In the genomic region with DNA sequence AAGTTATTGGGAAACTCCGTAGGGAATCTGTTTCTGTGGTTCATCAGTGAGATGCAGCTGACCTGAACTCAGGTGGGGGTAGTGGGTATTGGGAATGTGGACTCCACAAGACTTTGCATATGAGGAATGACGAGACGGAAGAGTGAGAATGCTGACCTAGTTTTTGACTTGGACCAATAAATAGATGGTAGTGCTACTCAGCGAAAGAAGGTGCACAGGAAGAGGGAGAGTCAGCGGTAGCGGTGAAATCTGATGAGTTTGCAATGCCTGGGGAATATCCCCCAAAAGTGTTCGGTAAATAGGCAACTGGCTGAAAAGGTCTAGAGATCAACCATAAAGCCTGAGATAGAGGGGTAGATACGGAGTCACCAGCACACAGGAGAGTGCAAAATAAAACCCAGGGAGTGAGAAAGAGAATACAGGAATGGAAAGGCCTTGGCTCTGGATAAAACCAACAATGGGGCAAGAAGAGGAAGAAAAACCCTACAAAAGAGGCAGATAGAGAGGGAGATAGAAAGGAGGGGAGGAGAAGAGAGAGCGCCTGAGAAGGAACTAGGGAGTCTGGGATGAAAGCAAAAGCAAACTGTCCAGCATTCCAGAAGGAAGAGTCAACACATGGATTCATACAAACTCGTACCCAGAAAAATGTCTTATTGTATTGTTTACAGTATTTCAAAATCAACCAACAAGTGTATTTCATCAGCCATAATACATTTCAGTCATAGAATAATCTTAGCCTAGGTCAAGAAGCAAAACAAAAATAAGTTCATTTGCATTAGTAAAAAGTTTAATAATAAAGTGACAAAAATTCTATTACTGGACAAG, we compare ENCODE assay signal across 14 cellular contexts. TPM values are rescaled to one million over a fixed set of nuclear protein-coding genes. Genes with fewer than 3 reads are reported as not detected.
DNase-seq lines count a peak whose midpoint lies in the region; TF ChIP-seq lines count a peak whose summit lies in the region.
"Had no signal": no experiment of that assay in that cellular context is flagged by ENCODE, and none has a peak within 500 bp of the region (broad histone marks: within the 10 kb centered on the region; RNA-seq: fewer than 3 reads in every experiment).

No MANE protein-coding gene starts in this region.

- peaks cover 10% of the 10 kb centered on the region; the same call in 1 of the 2 replicates for H3K27me3 ChIP-seq in H9 (ENCODE audit: insufficient read depth, low read length)
- H3K27me3 ChIP-seq: spleen had no signal

- peaks cover 15% of the 10 kb centered on the region for H3K4me1 ChIP-seq in H9 (ENCODE audit: insufficient read depth, low read length)

- no peak overlapping the region for H4K5ac ChIP-seq in H9 (ENCODE audit: insufficient read length, low read depth, low read length)

- no peaks in the 10 kb centered on the region; a peak in 3 of 7 replicates for H3K36me3 Mint-ChIP-seq in H9 (ENCODE audit: insufficient read depth in 1 of 3, low read depth in 3 of 3)

- H3K56ac ChIP-seq in H9 (ENCODE audit: insufficient read length, low read depth, low read length): no peak overlapping the region

- DNase-seq in H9: no peak
- DNase-seq in SW 1271 (lab: John Stamatoyannopoulos, UW): peak; percentile 12 to 69
- peak; percentile 86 for DNase-seq in fibroblast of pulmonary artery (ENCODE audit: low read depth)
- peak; percentile 56 for DNase-seq in stromal cell of bone marrow (ENCODE audit: low read depth)
- no peak for DNase-seq in NK-92 treated with Interleukin-12 subunit alpha and Interleukin-12 subunit beta, amount 100 ng/mL, for 24 hours (lab: John Stamatoyannopoulos, UW)
- DNase-seq in OCI-M1 (lab: John Stamatoyannopoulos, UW): no peak
- DNase-seq in amygdala (lab: John Stamatoyannopoulos, UW): no peak
- no peak for DNase-seq in T-helper 2 cell
- DNase-seq: GDM1; Karpas-422; midbrain; NCI-H774; spleen; stimulated activated naive CD8-positive, alpha-beta T cell treated with anti-CD3 and anti-CD28 coated beads, Interleukin-15, Interleukin-2, amounts not matched to agents 100 U/mL and 50 U/mL, for 24 hours had no signal

- no peak overlapping the region for H3K9ac ChIP-seq in H9 (ENCODE audit: extremely low read depth, insufficient read length, low read length)

- peaks cover 8% of the 10 kb centered on the region; the same call in 1 of the 2 replicates for H3K79me2 ChIP-seq in H9 (ENCODE audit: insufficient read depth, low read length)

- no peak overlapping the region for H2BK5ac ChIP-seq in H9 (ENCODE audit: insufficient read length, low read length)

- H3K4me2 ChIP-seq in H9 (ENCODE audit: insufficient read depth, insufficient read length, low read length): peak overlapping the region; percentile 67

- no peak overlapping the region for H3K4me3 Mint-ChIP-seq in H9

- H3K4me1 Mint-ChIP-seq in H9: peaks cover 17 to 27% of the 10 kb centered on the region in 2 experiments

- no peak overlapping the region for H3T11ph ChIP-seq in H9 (ENCODE audit: low read length)

- no peaks in the 10 kb centered on the region; a peak in 1 of 5 replicates for H3K9me3 Mint-ChIP-seq in H9

- no peak overlapping the region for H3K4ac ChIP-seq in H9 (ENCODE audit: low read depth, low read length)

- no peak for TF ChIP-seq CTCF in H9 (conservative IDR thresholded peaks at IDR 0.05)
- TF ChIP-seq CTCF in fibroblast of pulmonary artery (IDR thresholded peaks at IDR 0.05; ENCODE audit: low read length, missing control alignments): no peak

- no peak overlapping the region for H2BK120ac ChIP-seq in H9 (ENCODE audit: low read depth, low read length, poor library complexity, severe bottlenecking)

- H3K27ac Mint-ChIP-seq in H9: no peak overlapping the region

- H3K14ac ChIP-seq in H9 (ENCODE audit: insufficient read depth, low read length): no peak overlapping the region

- no peak overlapping the region for H3K23ac ChIP-seq in H9 (ENCODE audit: insufficient read length, low read depth, low read length)

- WGBS in H9 (ENCODE audit: extremely low coverage, insufficient read length, low lambda C conversion rate): no CpG with 5 or more reads among the region's 10 CpGs

- H3K27me3 Mint-ChIP-seq in H9 (ENCODE audit: low read depth): peaks cover 17% of the 10 kb centered on the region

- no peak overlapping the region for H4K8ac ChIP-seq in H9 (replicated peaks; ENCODE audit: insufficient read length, low read depth, low read length)

- H3K27ac ChIP-seq in H9 (ENCODE audit: insufficient read length, low read depth, low read length): no peak overlapping the region
- H3K27ac ChIP-seq: spleen had no signal

- peak overlapping the region; percentile 87 for H3K4me3 ChIP-seq in fibroblast of pulmonary artery (replicated peaks; ENCODE audit: low read depth, low read length)
- H3K4me3 ChIP-seq: spleen had no signal

- no peaks in the 10 kb centered on the region for H4K20me1 ChIP-seq in H9 (ENCODE audit: control insufficient read depth, insufficient read depth, insufficient read length)

- no peaks in the 10 kb centered on the region for H3K9me3 ChIP-seq in H9 (ENCODE audit: control insufficient read depth, low read depth, low read length)
- H3K9me3 ChIP-seq: spleen had no signal

- H2BK12ac ChIP-seq in H9 (ENCODE audit: insufficient read length, low read depth, low read length): no peak overlapping the region

- peaks cover 17% of the 10 kb centered on the region for H3K23me2 ChIP-seq in H9 (ENCODE audit: insufficient read length, low read depth, low read length, poor library complexity, severe bottlenecking)

- no peak overlapping the region for H2AFZ ChIP-seq in H9 (ENCODE audit: low read length)

- no peak overlapping the region for H3K18ac ChIP-seq in H9 (ENCODE audit: insufficient read length, low read depth, low read length)

- H3K79me1 ChIP-seq in H9 (ENCODE audit: insufficient read depth, low read depth, low read length, poor library complexity, severe bottlenecking): no peaks in the 10 kb centered on the region

- no peak overlapping the region for H4K91ac ChIP-seq in H9 (ENCODE audit: insufficient read length, low read depth, low read length)

- H2BK15ac ChIP-seq in H9 (ENCODE audit: low read depth, low read length): no peak overlapping the region

- H2BK20ac ChIP-seq in H9 (ENCODE audit: low read depth, low read length, poor library complexity, severe bottlenecking): no peak overlapping the region

- no peak overlapping the region for H2AK5ac ChIP-seq in H9 (ENCODE audit: insufficient read length, low read length)

RNA-seq across cellular contexts. Expression of gene ARHGAP21, which starts 5.4 kb away (rescaled TPM):
- total RNA-seq in H9 (2021): 49.5 and 59.4 TPM in 2 replicates

Comparison
In these comparisons a context has a peak if more than half of its experiments do, and no peak if none do; other contexts are left out.
1. DNase-seq: peak in SW 1271 (2 of 2), fibroblast of pulmonary artery (single experiment) and stromal cell of bone marrow (single experiment); none in H9 (single experiment), NK-92 treated with Interleukin-12 subunit alpha and Interleukin-12 subunit beta, amount 100 ng/mL, for 24 hours (single experiment), OCI-M1 (single experiment), amygdala (0 of 56) and T-helper 2 cell (0 of 5).